Comparison of ENCODE assay signal across 8 cellular contexts in genomic region chr1:51729156-51729823, GRCh38.
A peak's percentile ranks its signal among the peaks of the same experiment; 100 is the strongest.
DNase-seq lines count a peak whose midpoint lies in the region; ATAC-seq and TF ChIP-seq lines count a peak whose summit lies in the region.

No MANE protein-coding gene starts in this region.

- intact Hi-C loops in activated T-helper 1 cell treated with anti-CD3 and anti-CD28 coated beads, Interleukin-12 subunit alpha, Interleukin-12 subunit beta, Interleukin-2, Interleukin-4 antibody, amounts not matched to agents 30 ng/mL and 10 ng/mL and 1 ng/mL, durations not matched to agents 14 hours and 24 hours and 36 hours (cut with micrococcal nuclease), result loop anchor here (1.0 to 10.0 kb wide), 7 partner anchors 38 to 1598 kb away; partner anchors contain the start of genes CDKN2C, EPS15, LRP8 and NRDC

- peak overlapping the region; percentile 84 for H3K4me3 Mint-ChIP-seq in activated T-helper 1 cell treated with anti-CD3 and anti-CD28 coated beads, Interleukin-12 subunit alpha, Interleukin-12 subunit beta, Interleukin-2, Interleukin-4 antibody, amounts not matched to agents 30 ng/mL and 10 ng/mL and 1 ng/mL, durations not matched to agents 14 hours and 24 hours and 36 hours
- peak overlapping the region; percentile 85 for H3K4me3 Mint-ChIP-seq in natural killer cell treated with Interleukin-12 subunit alpha and Interleukin-12 subunit beta and Interleukin-15 and Interleukin-18, amount 100 ng/mL, for 72 hours
- peak overlapping the region; percentile 84 to 89 for H3K4me3 Mint-ChIP-seq in stimulated activated naive B cell treated with anti-CD40 and anti-IgM and Interleukin-4, amounts not matched to agents 10 μg/mL and 1 μg/mL and 100 μg/mL, for 72 hours

- no peaks in the 10 kb centered on the region for H3K9me3 Mint-ChIP-seq in activated T-helper 1 cell treated with anti-CD3 and anti-CD28 coated beads, Interleukin-12 subunit alpha, Interleukin-12 subunit beta, Interleukin-2, Interleukin-4 antibody, amounts not matched to agents 30 ng/mL and 10 ng/mL and 1 ng/mL, durations not matched to agents 14 hours and 24 hours and 36 hours
- H3K9me3 Mint-ChIP-seq in natural killer cell treated with Interleukin-12 subunit alpha and Interleukin-12 subunit beta and Interleukin-15 and Interleukin-18, amount 100 ng/mL, for 72 hours, result no peaks in the 10 kb centered on the region
- no peaks in the 10 kb centered on the region for H3K9me3 Mint-ChIP-seq in stimulated activated naive B cell treated with anti-CD40 and anti-IgM and Interleukin-4, amounts not matched to agents 10 μg/mL and 1 μg/mL and 100 μg/mL, for 72 hours

- peaks cover 24% of the 10 kb centered on the region for H3K4me1 Mint-ChIP-seq in activated T-helper 1 cell treated with anti-CD3 and anti-CD28 coated beads, Interleukin-12 subunit alpha, Interleukin-12 subunit beta, Interleukin-2, Interleukin-4 antibody, amounts not matched to agents 30 ng/mL and 10 ng/mL and 1 ng/mL, durations not matched to agents 14 hours and 24 hours and 36 hours (ENCODE audit: low read depth)
- H3K4me1 Mint-ChIP-seq in natural killer cell treated with Interleukin-12 subunit alpha and Interleukin-12 subunit beta and Interleukin-15 and Interleukin-18, amount 100 ng/mL, for 72 hours (ENCODE audit: low read depth in 2 of 2), result peaks cover 27 to 31% of the 10 kb centered on the region in 2 donors
- peaks cover 22 to 31% of the 10 kb centered on the region in 2 donors for H3K4me1 Mint-ChIP-seq in stimulated activated naive B cell treated with anti-CD40 and anti-IgM and Interleukin-4, amounts not matched to agents 10 μg/mL and 1 μg/mL and 100 μg/mL, for 72 hours

- peak; percentile 94 for ATAC-seq in GM21737 (IDR thresholded peaks at IDR 0.05; ENCODE audit: unreplicated experiment)
- ATAC-seq in natural killer cell treated with Interleukin-12 subunit alpha and Interleukin-12 subunit beta and Interleukin-15 and Interleukin-18, amount 100 ng/mL, for 72 hours, result peak; percentile 99
- peak; percentile 97 for ATAC-seq in stimulated activated naive B cell treated with anti-CD40 and anti-IgM and Interleukin-4, amounts not matched to agents 10 μg/mL and 1 μg/mL and 100 μg/mL, for 72 hours (replicated peaks)

- no peaks in the 10 kb centered on the region for H3K36me3 Mint-ChIP-seq in activated T-helper 1 cell treated with anti-CD3 and anti-CD28 coated beads, Interleukin-12 subunit alpha, Interleukin-12 subunit beta, Interleukin-2, Interleukin-4 antibody, amounts not matched to agents 30 ng/mL and 10 ng/mL and 1 ng/mL, durations not matched to agents 14 hours and 24 hours and 36 hours (ENCODE audit: low read depth)
- no peaks in the 10 kb centered on the region for H3K36me3 Mint-ChIP-seq in natural killer cell treated with Interleukin-12 subunit alpha and Interleukin-12 subunit beta and Interleukin-15 and Interleukin-18, amount 100 ng/mL, for 72 hours
- H3K36me3 Mint-ChIP-seq in stimulated activated naive B cell treated with anti-CD40 and anti-IgM and Interleukin-4, amounts not matched to agents 10 μg/mL and 1 μg/mL and 100 μg/mL, for 72 hours, result no peaks in the 10 kb centered on the region

- DNase-seq in DMS79 treated with DMSO at 0.1 percent for 48 hours (lab: John Stamatoyannopoulos, UW) (peak; percentile 91), KG1 (lab: John Stamatoyannopoulos, UW) (peak; percentile 91), fibroblast of peridontal ligament (ENCODE audit: extremely low read depth) (peak; percentile 49)
- DNase-seq in activated T-helper 1 cell treated with anti-CD3 and anti-CD28 coated beads, Interleukin-12 subunit alpha, Interleukin-12 subunit beta, Interleukin-2, Interleukin-4 antibody, amounts not matched to agents 30 ng/mL and 10 ng/mL and 1 ng/mL, durations not matched to agents 14 hours and 24 hours and 36 hours (ENCODE audit: low spot score), result peak; percentile 94
- peak; percentile 98 for DNase-seq in natural killer cell treated with Interleukin-12 subunit alpha and Interleukin-12 subunit beta and Interleukin-15 and Interleukin-18, amount 100 ng/mL, for 72 hours (ENCODE audit: low spot score)
- DNase-seq in stimulated activated naive B cell treated with anti-CD40 and anti-IgM and Interleukin-4, amounts not matched to agents 10 μg/mL and 1 μg/mL and 100 μg/mL, for 72 hours, result peak; percentile 96

- H3K27ac Mint-ChIP-seq in activated T-helper 1 cell treated with anti-CD3 and anti-CD28 coated beads, Interleukin-12 subunit alpha, Interleukin-12 subunit beta, Interleukin-2, Interleukin-4 antibody, amounts not matched to agents 30 ng/mL and 10 ng/mL and 1 ng/mL, durations not matched to agents 14 hours and 24 hours and 36 hours, result peak overlapping the region; percentile 88
- peak overlapping the region; percentile 49 to 77 for H3K27ac Mint-ChIP-seq in natural killer cell treated with Interleukin-12 subunit alpha and Interleukin-12 subunit beta and Interleukin-15 and Interleukin-18, amount 100 ng/mL, for 72 hours
- H3K27ac Mint-ChIP-seq in stimulated activated naive B cell treated with anti-CD40 and anti-IgM and Interleukin-4, amounts not matched to agents 10 μg/mL and 1 μg/mL and 100 μg/mL, for 72 hours, result peak overlapping the region; percentile 93

- no peaks in the 10 kb centered on the region for H3K27me3 Mint-ChIP-seq in activated T-helper 1 cell treated with anti-CD3 and anti-CD28 coated beads, Interleukin-12 subunit alpha, Interleukin-12 subunit beta, Interleukin-2, Interleukin-4 antibody, amounts not matched to agents 30 ng/mL and 10 ng/mL and 1 ng/mL, durations not matched to agents 14 hours and 24 hours and 36 hours (ENCODE audit: insufficient read depth)
- no peaks in the 10 kb centered on the region for H3K27me3 Mint-ChIP-seq in natural killer cell treated with Interleukin-12 subunit alpha and Interleukin-12 subunit beta and Interleukin-15 and Interleukin-18, amount 100 ng/mL, for 72 hours
- no peaks in the 10 kb centered on the region for H3K27me3 Mint-ChIP-seq in stimulated activated naive B cell treated with anti-CD40 and anti-IgM and Interleukin-4, amounts not matched to agents 10 μg/mL and 1 μg/mL and 100 μg/mL, for 72 hours

TF ChIP-seq in PFSK-1, 5 proteins besides CTCF, POLR2A, EP300 and RAD21:
- TF ChIP-seq FOXP2 (optimal IDR thresholded peaks at IDR 0.05; ENCODE audit: borderline replicate concordance, extremely low read depth, extremely low read length, insufficient read depth) (peak; percentile 61), REST (IDR thresholded peaks at IDR 0.05; ENCODE audit: insufficient read depth in 1 of 2, low read depth in 2 of 2, low read length in 2 of 2) (no peak), POLR2AphosphoS5 (IDR thresholded peaks at IDR 0.05; ENCODE audit: low read depth, low read length) (no peak), SIN3A (IDR thresholded peaks at IDR 0.05; ENCODE audit: borderline replicate concordance, insufficient read depth, low read length) (no peak)

Comparison
In these comparisons a context has a peak if more than half of its experiments do, and no peak if none do; other contexts are left out.
1. Peak in every context shown above with its lines: DNase-seq and ATAC-seq.